11 cellular contexts compared by ENCODE assay signal in genomic region chr7:144384555-144385245, GRCh38. TPM values are rescaled to one million over a fixed set of nuclear protein-coding genes. Genes with fewer than 3 reads are reported as not detected.
DNase-seq lines count a peak whose midpoint lies in the region; TF ChIP-seq lines count a peak whose summit lies in the region.
"Had no signal": no experiment of that assay in that cellular context is flagged by ENCODE, and none has a peak within 500 bp of the region (broad histone marks: within the 10 kb centered on the region; RNA-seq: fewer than 3 reads in every experiment).

No MANE protein-coding gene starts in this region.

- peaks cover 27% of the 10 kb centered on the region for H3K4me1 Mint-ChIP-seq in MCF 10A (ENCODE audit: insufficient read depth, unreplicated experiment)

- H3K4me3 Mint-ChIP-seq in MCF 10A (ENCODE audit: unreplicated experiment): no peak overlapping the region

- no peak overlapping the region for H3K27ac Mint-ChIP-seq in MCF 10A (ENCODE audit: low read depth, unreplicated experiment)

- POLR2A ChIA-PET in MCF 10A (lab: Yijun Ruan, JAX): interaction anchor here (2.0 kb wide), 1 partner anchor 9 kb away, joined by 5 read pairs; no protein-coding TSS in a partner anchor

- no peak overlapping the region for H3K27ac ChIP-seq in breast epithelium

- no peak for TF ChIP-seq CTCF in MCF 10A (IDR thresholded peaks at IDR 0.05; ENCODE audit: unreplicated experiment)
- TF ChIP-seq CTCF in breast epithelium (IDR thresholded peaks at IDR 0.05): no peak

- no peaks in the 10 kb centered on the region for H3K27me3 ChIP-seq in breast epithelium

- H3K9me3 ChIP-seq in breast epithelium: no peaks in the 10 kb centered on the region

- BruUV-seq in MCF 10A (replicated peaks; lab: Mats Ljungman, UMichigan): no TSS peak

- intact Hi-C loops in MCF 10A (cut with micrococcal nuclease) (no loop called here), breast epithelium (cut with DNase I; ENCODE audit: low total_unique reads) (no loop called here)

- H3K36me3 ChIP-seq in breast epithelium: no peaks in the 10 kb centered on the region

- H3K27me3 Mint-ChIP-seq in MCF 10A (ENCODE audit: insufficient read depth, unreplicated experiment): no peaks in the 10 kb centered on the region

- TF ChIP-seq POLR2A in breast epithelium (IDR thresholded peaks at IDR 0.05): no peak

- no peak overlapping the region for H3K4me3 ChIP-seq in breast epithelium

- no peaks in the 10 kb centered on the region for H3K4me1 ChIP-seq in breast epithelium

- peak; percentile 66 for DNase-seq in MCF 10A (ENCODE audit: unreplicated experiment)
- no peak for DNase-seq in breast epithelium (ENCODE audit: low spot score in 2 of 2)
- peak; percentile 89 for DNase-seq in astrocyte of the hippocampus (ENCODE audit: low read depth, low spot score)
- peak; percentile 27 for DNase-seq in myocyte (ENCODE audit: low read depth)
- peak; percentile 6 for DNase-seq in ureter (ENCODE audit: low spot score)
- no peak for DNase-seq in NCI-H345 (lab: John Stamatoyannopoulos, UW)
- no peak for DNase-seq in NOMO-1 treated with dmso at 0.1 percent for 144 hours (lab: John Stamatoyannopoulos, UW; ENCODE audit: unreplicated experiment)
- DNase-seq in NCI-H1436 (lab: John Stamatoyannopoulos, UW): no peak
- DNase-seq: activated gamma-delta T cell treated with Interleukin-2 at 50 U/mL for 16 hours had no signal

- H3K36me3 Mint-ChIP-seq in MCF 10A (ENCODE audit: insufficient read depth, unreplicated experiment): peaks cover 2% of the 10 kb centered on the region

- no peaks in the 10 kb centered on the region for H3K9me3 Mint-ChIP-seq in MCF 10A (ENCODE audit: unreplicated experiment)

- CTCF ChIA-PET in MCF 10A (lab: Yijun Ruan, JAX): interaction anchor here (0.6 to 2.1 kb wide), 3 partner anchors 9 to 52 kb away, joined by 3 to 7 read pairs (median 6); no protein-coding TSS in a partner anchor

RNA-seq across cellular contexts. Expression of gene NOBOX, which starts 18.8 kb away (rescaled TPM):
- total RNA-seq in MCF 10A (2022) (not detected in 2 replicates), breast epithelium (not detected), myocyte (not detected in 2 replicates), ureter (not detected)
- not detected for polyA plus RNA-seq in myocyte (2012)
- total RNA-seq: mononuclear cell had no signal
- polyA plus RNA-seq: BJ had no signal

RNA-seq across cellular contexts. Expression of gene ARHGEF5, which starts 29.5 kb away (rescaled TPM):
- total RNA-seq in MCF 10A (2022) (48.2 and 54.7 TPM in 2 replicates), breast epithelium (10 to 100 TPM in 2 of 3 donors, 1 to 10 TPM in 1; 5.9 to 71.7 (median 31.8) TPM), myocyte (0.70 and 0.78 TPM in 2 replicates), ureter (27.3 TPM)
- polyA plus RNA-seq in myocyte (2012): 2.4 TPM

Comparison
In these comparisons a context has a peak if more than half of its experiments do, and no peak if none do; other contexts are left out.
1. DNase-seq: peak in MCF 10A (single experiment), astrocyte of the hippocampus (single experiment), myocyte (single experiment) and ureter (single experiment); none in breast epithelium (0 of 2), NCI-H345 (single experiment), NOMO-1 treated with dmso at 0.1 percent for 144 hours (single experiment) and NCI-H1436 (single experiment).